8 cellular contexts compared by ENCODE assay signal in the genomic region with DNA sequence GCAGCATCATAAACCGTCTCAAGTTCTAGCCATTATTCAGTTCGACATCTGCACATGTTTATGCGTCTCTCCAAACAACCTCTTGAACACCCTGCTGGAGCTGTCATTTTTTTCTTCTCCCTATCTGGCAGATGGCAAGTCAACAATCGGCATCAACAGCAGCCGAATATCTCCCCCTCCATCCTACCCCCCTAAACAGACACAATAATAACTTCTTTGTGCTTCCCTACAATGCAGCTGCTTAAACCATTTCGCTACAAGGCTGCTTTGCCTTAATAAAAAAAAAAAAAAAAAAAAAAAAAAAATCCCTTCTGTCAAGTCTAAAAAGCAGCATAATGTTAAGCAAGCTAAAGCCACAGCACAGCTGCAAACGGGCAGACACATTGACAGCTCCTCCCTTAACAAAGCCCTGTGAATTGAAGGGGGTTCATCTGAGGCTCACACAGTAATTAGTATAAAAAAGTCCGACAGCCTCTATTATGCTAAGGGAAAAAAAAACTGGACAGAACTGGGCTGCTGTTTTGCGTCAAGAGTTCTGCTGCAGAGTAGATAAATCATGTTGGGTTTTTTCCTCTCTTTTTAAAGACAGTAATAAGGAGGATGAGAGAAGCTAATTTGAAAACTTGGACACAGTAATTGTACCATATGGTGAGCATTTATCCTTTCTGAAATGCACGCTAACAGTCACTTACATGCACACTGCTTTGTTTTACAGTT.
A peak's percentile ranks its signal among the peaks of the same experiment; 100 is the strongest.
DNase-seq lines count a peak whose midpoint lies in the region; ATAC-seq and TF ChIP-seq lines count a peak whose summit lies in the region.

No MANE protein-coding gene starts in this region.

- no peaks in the 10 kb centered on the region for H3K9me3 ChIP-seq in mucosa of descending colon

- ATAC-seq in HG02571 (IDR thresholded peaks at IDR 0.05; ENCODE audit: unreplicated experiment) (no peak), mucosa of descending colon (no peak), GM21717 (IDR thresholded peaks at IDR 0.05; ENCODE audit: unreplicated experiment) (no peak)

- H3K4me3 ChIP-seq in BJ (ENCODE audit: low read depth, low read length) (no peak overlapping the region), astrocyte of the cerebellum (ENCODE audit: low read depth, low read length) (no peak overlapping the region), mucosa of descending colon (no peak overlapping the region)

- TF ChIP-seq CTCF in BJ (IDR thresholded peaks at IDR 0.05; ENCODE audit: insufficient read depth, low read depth, low read length) = no peak
- TF ChIP-seq CTCF in astrocyte of the cerebellum (IDR thresholded peaks at IDR 0.05; ENCODE audit: low read depth, low read length, missing control alignments) = no peak
- no peak for TF ChIP-seq CTCF in mucosa of descending colon (IDR thresholded peaks at IDR 0.05)

- DNase-seq in BJ (ENCODE audit: low read depth) (peak; percentile 55), NCI-H2029 treated with DMSO at 0.1 percent for 48 hours (lab: John Stamatoyannopoulos, UW) (peak; percentile 6), astrocyte of the cerebellum (ENCODE audit: low read depth) (peak; percentile 26), midbrain (lab: John Stamatoyannopoulos, UW) (peak; percentile 89), AG08396 (ENCODE audit: low spot score) (no peak), mucosa of descending colon (no peak)

- no peaks in the 10 kb centered on the region for H3K4me1 ChIP-seq in mucosa of descending colon (ENCODE audit: low read depth)

- intact Hi-C loops in mucosa of descending colon (cut with DNase I, micrococcal nuclease) = no loop called here

- H3K27me3 ChIP-seq in BJ (ENCODE audit: control insufficient read depth, insufficient read depth, low read length) = no peaks in the 10 kb centered on the region

- H3K36me3 ChIP-seq in BJ (ENCODE audit: control insufficient read depth, insufficient read depth, low read length) (no peaks in the 10 kb centered on the region), mucosa of descending colon (ENCODE audit: low read depth) (no peaks in the 10 kb centered on the region)

- POLR2A ChIA-PET in BJ (lab: Charles Lee) = interaction anchor here (0.7 kb wide), 1 partner anchor 211 kb away, joined by 3 read pairs; no protein-coding TSS in a partner anchor

- in situ Hi-C loops in astrocyte of the cerebellum (cut with HindIII; ENCODE audit: low sequenced_read_pairs) = no loop called here

- CTCF ChIA-PET in BJ (lab: Yijun Ruan, JAX) = interaction anchor here (0.7 to 1.9 kb wide), 2 partner anchors 35 to 45 kb away, joined by 4 to 9 read pairs; no protein-coding TSS in a partner anchor

Comparison
In these comparisons a context has a peak if more than half of its experiments do, and no peak if none do; other contexts are left out.
1. DNase-seq: peak in BJ (single experiment), NCI-H2029 treated with DMSO at 0.1 percent for 48 hours (single experiment), astrocyte of the cerebellum (single experiment) and midbrain (single experiment); none in AG08396 (single experiment) and mucosa of descending colon (0 of 3).